In genomic region chr4:4488405-4489404, GRCh38 we compare ENCODE assay signal across 9 cellular contexts.
DNase-seq lines count a peak whose midpoint lies in the region; TF ChIP-seq lines count a peak whose summit lies in the region.
"Had no signal": no experiment of that assay in that cellular context is flagged by ENCODE, and none has a peak within 500 bp of the region (broad histone marks: within the 10 kb centered on the region; RNA-seq: fewer than 3 reads in every experiment).

No MANE protein-coding gene starts in this region.

- H3K27ac Mint-ChIP-seq in T-helper 2 cell treated with Interferon-gamma antibody and Interleukin-4, amounts not matched to agents 5 μg/mL and 100 μg/mL, for 36 hours: no peak overlapping the region

- peaks cover 6% of the 10 kb centered on the region for H3K4me1 Mint-ChIP-seq in T-helper 2 cell treated with Interferon-gamma antibody and Interleukin-4, amounts not matched to agents 5 μg/mL and 100 μg/mL, for 36 hours (ENCODE audit: low read depth)

- TF ChIP-seq CTCF in Loucy (conservative IDR thresholded peaks at IDR 0.05; ENCODE audit: low read length) (peak; percentile 94), astrocyte of the cerebellum (IDR thresholded peaks at IDR 0.05; ENCODE audit: low read depth, low read length, missing control alignments) (peak; percentile 93)

- H3K9me2 ChIP-seq in Loucy (replicated peaks; ENCODE audit: low read depth, low read length): no peaks in the 10 kb centered on the region

- H3K4me3 ChIP-seq in HAP-1 (no peak overlapping the region), Loucy (ENCODE audit: low read length, poor library complexity, severe bottlenecking) (no peak overlapping the region), astrocyte of the cerebellum (ENCODE audit: low read depth, low read length) (no peak overlapping the region)
- H3K4me3 ChIP-seq: BLaER1 treated with 17β-estradiol and CSF1 and Interleukin-3, amounts not matched to agents 10 nM and 100 nM had no signal

- peaks cover 11% of the 10 kb centered on the region for H4K20me1 ChIP-seq in Loucy (ENCODE audit: insufficient read depth, low read length, poor library complexity, severe bottlenecking)

- H3K9me3 ChIP-seq in HAP-1: no peaks in the 10 kb centered on the region
- no peaks in the 10 kb centered on the region for H3K9me3 ChIP-seq in Loucy (ENCODE audit: insufficient read depth, low read depth, low read length)
- H3K9me3 ChIP-seq: BLaER1 treated with 17β-estradiol and CSF1 and Interleukin-3, amounts not matched to agents 10 nM and 100 nM had no signal

- no peak overlapping the region for H3K4me2 ChIP-seq in Loucy (ENCODE audit: low read depth, low read length, poor library complexity, severe bottlenecking)
- H3K4me2 ChIP-seq: BLaER1 treated with 17β-estradiol and CSF1 and Interleukin-3, amounts not matched to agents 10 nM and 100 nM had no signal

- no peaks in the 10 kb centered on the region for H3K36me3 ChIP-seq in HAP-1 (replicated peaks)
- no peaks in the 10 kb centered on the region for H3K36me3 ChIP-seq in Loucy (ENCODE audit: insufficient read depth, low read length)

- H3K79me2 ChIP-seq in Loucy (ENCODE audit: insufficient read depth, low read length): no peaks in the 10 kb centered on the region

- in situ Hi-C loops in HAP-1 (cut with MboI; ENCODE audit: low sequenced_read_pairs): loop anchor here (25.0 kb wide), 2 partner anchors 374 to 499 kb away; partner anchors contain the start of gene MSX1
- in situ Hi-C loops in astrocyte of the cerebellum (cut with HindIII; ENCODE audit: low sequenced_read_pairs): no loop called here

- peaks cover 83% of the 10 kb centered on the region for H3K4me1 ChIP-seq in HAP-1
- H3K4me1 ChIP-seq in Loucy (ENCODE audit: insufficient read depth, low read length, poor library complexity, severe bottlenecking): no peaks in the 10 kb centered on the region

- no peak overlapping the region for H3K4me3 Mint-ChIP-seq in T-helper 2 cell treated with Interferon-gamma antibody and Interleukin-4, amounts not matched to agents 5 μg/mL and 100 μg/mL, for 36 hours

- no peaks in the 10 kb centered on the region for H3K27me3 Mint-ChIP-seq in T-helper 2 cell treated with Interferon-gamma antibody and Interleukin-4, amounts not matched to agents 5 μg/mL and 100 μg/mL, for 36 hours (ENCODE audit: low read depth)

- no peaks in the 10 kb centered on the region for H3K27me3 ChIP-seq in HAP-1 (ENCODE audit: low read depth)
- no peaks in the 10 kb centered on the region for H3K27me3 ChIP-seq in Loucy (ENCODE audit: insufficient read depth, low read length, poor library complexity, severe bottlenecking)
- H3K27me3 ChIP-seq: BLaER1 treated with 17β-estradiol and CSF1 and Interleukin-3, amounts not matched to agents 10 nM and 100 nM had no signal

- no peak overlapping the region for H3K9ac ChIP-seq in Loucy (ENCODE audit: low read depth, low read length, poor library complexity, severe bottlenecking)
- H3K9ac ChIP-seq: BLaER1 treated with 17β-estradiol and CSF1 and Interleukin-3, amounts not matched to agents 10 nM and 100 nM had no signal

- no peaks in the 10 kb centered on the region for H3K36me3 Mint-ChIP-seq in T-helper 2 cell treated with Interferon-gamma antibody and Interleukin-4, amounts not matched to agents 5 μg/mL and 100 μg/mL, for 36 hours (ENCODE audit: low read depth)

- no peaks in the 10 kb centered on the region for H3K9me3 Mint-ChIP-seq in T-helper 2 cell treated with Interferon-gamma antibody and Interleukin-4, amounts not matched to agents 5 μg/mL and 100 μg/mL, for 36 hours

- no peak overlapping the region for H2AFZ ChIP-seq in Loucy (ENCODE audit: low read length)

- DNase-seq in NCI-H1105 treated with DMSO at 0.1 percent for 48 hours (lab: John Stamatoyannopoulos, UW): peak; percentile 31
- no peak for DNase-seq in NCI-H1105 (lab: John Stamatoyannopoulos, UW)
- peak; percentile 85 to 88 for DNase-seq in HAP-1 (ENCODE audit: low spot score in 2 of 2)
- DNase-seq in T-helper 2 cell treated with Interferon-gamma antibody and Interleukin-4, amounts not matched to agents 5 μg/mL and 100 μg/mL, for 36 hours (ENCODE audit: low spot score): peak; percentile 52
- DNase-seq in astrocyte of the cerebellum (ENCODE audit: low read depth): peak; percentile 66
- DNase-seq in iPS DF 19.7 (ENCODE audit: low read depth, low spot score): peak; percentile 17
- DNase-seq in stimulated activated CD4-positive, alpha-beta T cell treated with anti-CD3 and anti-CD28 coated beads, Interleukin-12 subunit alpha, Interleukin-12 subunit beta, amount 100 ng/mL, for 24 hours (ENCODE audit: low read depth in 2 of 2): peak; percentile 35 to 63

- no peaks in the 10 kb centered on the region for H3F3A ChIP-seq in Loucy (ENCODE audit: low read depth)
